Comparison of ENCODE assay signal across 32 cellular contexts in the genomic region with DNA sequence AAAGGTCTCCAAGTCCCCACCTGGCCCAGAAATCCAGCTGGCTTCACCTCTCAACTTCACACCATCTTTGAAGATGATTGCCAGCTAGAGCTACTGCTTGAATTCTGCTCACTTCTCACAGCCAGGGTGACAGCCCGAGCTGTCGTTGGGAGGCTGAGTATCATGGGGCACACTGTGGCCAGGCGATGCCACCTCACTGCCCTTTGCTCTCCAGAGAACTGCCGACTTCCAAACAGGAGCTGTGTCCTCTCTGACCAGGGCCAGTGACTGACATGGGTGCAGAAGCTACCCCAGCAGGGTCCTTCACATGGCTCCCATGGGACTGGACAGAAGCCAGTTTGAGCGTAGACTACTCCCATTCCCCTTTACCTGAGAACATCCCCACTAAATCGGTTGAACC.
"Had no signal": no experiment of that assay in that cellular context is flagged by ENCODE, and none has a peak within 500 bp of the region (broad histone marks: within the 10 kb centered on the region; RNA-seq: fewer than 3 reads in every experiment).

No MANE protein-coding gene starts in this region.

- H3K4me1 ChIP-seq: adrenal gland, ascending aorta, body of pancreas, breast epithelium had no signal

- ATAC-seq: activated naive CD4-positive, alpha-beta T cell treated with anti-CD3 and anti-CD28 coated beads, Interleukin-2, amount 50 U/mL, for 72 hours; activated naive CD8-positive, alpha-beta T cell treated with anti-CD3 and anti-CD28 coated beads, Interleukin-2, amount 50 U/mL, for 24 hours; activated T-cell treated with anti-CD3 and anti-CD28 coated beads, Interleukin-2, amount 50 U/mL, for 4 hours; activated T-cell treated with anti-CD3 and anti-CD28 coated beads, Interleukin-2, amount 50 U/mL, for 72 hours; activated T-helper 17 cell treated with anti-CD3 and anti-CD28 coated beads, Interleukin-2, amount 50 U/mL, for 72 hours; body of pancreas had no signal

- DNase-seq: activated effector memory CD4-positive, alpha-beta T cell treated with anti-CD3 and anti-CD28 coated beads, Interleukin-2, amount 50 U/mL, for 16 hours; activated effector memory CD4-positive, alpha-beta T cell treated with Interleukin-2 at 50 U/mL for 16 hours; activated gamma-delta T cell; activated gamma-delta T cell treated with Interleukin-2 at 50 U/mL for 16 hours; activated naive CD4-positive, alpha-beta T cell; activated naive CD4-positive, alpha-beta T cell treated with anti-CD3 and anti-CD28 coated beads for 36 hours; activated naive CD4-positive, alpha-beta T cell treated with anti-CD3 and anti-CD28 coated beads, Interleukin-2, amount 10 ng/mL, durations not matched to agents 7 days and 5 days; activated naive CD4-positive, alpha-beta T cell treated with anti-CD3 and anti-CD28 coated beads, Interleukin-2, amount 50 U/mL, for 16 hours; activated naive CD4-positive, alpha-beta T cell treated with Interleukin-2 at 50 U/mL for 16 hours; activated naive CD8-positive, alpha-beta T cell treated with anti-CD3 and anti-CD28 coated beads for 36 hours; activated naive CD8-positive, alpha-beta T cell treated with anti-CD3 and anti-CD28 coated beads, Interleukin-2, amount 10 ng/mL, durations not matched to agents 7 days and 5 days; activated naive CD8-positive, alpha-beta T cell treated with anti-CD3 and anti-CD28 coated beads, Interleukin-2, amount 50 U/mL, for 24 hours; activated T-cell treated with anti-CD3 and anti-CD28 coated beads for 4 hours; activated T-cell treated with anti-CD3 and anti-CD28 coated beads, Interleukin-2, amount 50 U/mL, for 1 hour; activated T-cell treated with anti-CD3 and anti-CD28 coated beads, Interleukin-2, amount 50 U/mL, for 24 hours; activated T-cell treated with anti-CD3 and anti-CD28 coated beads, Interleukin-2, amount 50 U/mL, for 4 hours; activated T-cell treated with anti-CD3 and anti-CD28 coated beads, Interleukin-2, amount 50 U/mL, for 48 hours; activated T-cell treated with anti-CD3 and anti-CD28 coated beads, Interleukin-2, amount 50 U/mL, for 72 hours; adrenal gland; amygdala; anterior cingulate cortex; aorta; body of pancreas; brain microvascular endothelial cell; caudate nucleus; central memory CD4-positive, alpha-beta T cell; cerebellar nuclear complex had no signal

- H3K9me3 ChIP-seq: adrenal gland, ascending aorta, body of pancreas, breast epithelium had no signal

- H3K4me3 ChIP-seq: adrenal gland, ascending aorta, body of pancreas, breast epithelium, cardiac muscle cell had no signal

- H3K27ac ChIP-seq: adrenal gland, ascending aorta, body of pancreas, brain microvascular endothelial cell, breast epithelium, cardiac muscle cell had no signal

- H3K36me3 ChIP-seq: adrenal gland, ascending aorta, brain microvascular endothelial cell, breast epithelium, cardiac muscle cell had no signal

- H3K27me3 ChIP-seq: adrenal gland, ascending aorta, body of pancreas, brain microvascular endothelial cell, breast epithelium, cardiac muscle cell had no signal
